In the genomic region with DNA sequence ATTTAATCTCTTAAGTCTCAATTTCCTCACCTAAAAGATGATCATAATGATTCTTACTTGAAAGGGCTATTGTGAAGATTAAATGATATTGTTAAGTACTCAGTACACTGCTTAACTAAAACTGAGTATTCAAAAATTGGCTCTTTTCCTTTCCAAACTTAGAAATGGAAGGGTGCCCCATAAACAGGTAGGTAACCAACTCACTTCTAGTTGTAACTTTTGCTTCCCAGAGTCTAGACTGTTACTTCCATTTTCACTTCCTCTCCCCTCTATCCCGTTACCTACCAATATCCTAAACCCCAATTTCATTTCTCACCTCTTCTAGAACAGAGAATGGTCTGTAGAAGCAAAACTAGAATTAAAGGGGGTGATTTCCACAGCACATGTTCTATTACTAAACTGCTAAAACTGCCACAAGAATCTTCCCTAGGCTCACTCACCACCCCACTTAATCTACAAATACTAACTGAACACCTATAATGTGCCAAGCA, we compare ENCODE assay signal across 1 cellular context.
A peak's percentile ranks its signal among the peaks of the same experiment; 100 is the strongest.
TF ChIP-seq lines count a peak whose summit lies in the region.

No MANE protein-coding gene starts in this region.

TF ChIP-seq in GM12878, 131 proteins besides CTCF, POLR2A, EP300 and RAD21 (continued from another document):
- TF ChIP-seq GATAD2B (conservative IDR thresholded peaks at IDR 0.05; ENCODE audit: low read depth) (no peak), ATF7 (IDR thresholded peaks at IDR 0.05; ENCODE audit: low read depth) (peak; percentile 55; the same call in 1 of the 2 replicates), RFX5 (IDR thresholded peaks at IDR 0.05; ENCODE audit: low read depth, low read length) (no peak), IKZF1 (conservative IDR thresholded peaks at IDR 0.05) (peak; percentile 89), CHD4 (IDR thresholded peaks at IDR 0.05) (no peak), SREBF2 (IDR thresholded peaks at IDR 0.05; ENCODE audit: low read length) (no peak), SPI1 (IDR thresholded peaks at IDR 0.05; ENCODE audit: borderline replicate concordance, insufficient read depth, low read depth, low read length) (peak; percentile 87), BHLHE40 (IDR thresholded peaks at IDR 0.05; ENCODE audit: borderline replicate concordance in 1 of 2, low read depth in 2 of 2, low read length in 1 of 2) (peak; percentile 3 to 39; a peak in 2 of 4 replicates), DPF2 (IDR thresholded peaks at IDR 0.05) (peak; percentile 47; the same call in 1 of the 2 replicates), STAT3 (IDR thresholded peaks at IDR 0.05; ENCODE audit: low read depth, low read length) (no peak), SMARCA5 (IDR thresholded peaks at IDR 0.05) (peak; percentile 9; the same call in 1 of the 2 replicates), NBN (IDR thresholded peaks at IDR 0.05) (peak; percentile 85), MTA2 (IDR thresholded peaks at IDR 0.05; ENCODE audit: low read depth) (peak; percentile 74), CBX5 (IDR thresholded peaks at IDR 0.05; ENCODE audit: low read depth) (no peak), BRCA1 (IDR thresholded peaks at IDR 0.05; ENCODE audit: low read depth, low read length) (no peak), CHD2 (IDR thresholded peaks at IDR 0.05; ENCODE audit: borderline replicate concordance, low read depth, low read length) (peak; percentile 36; the same call in 1 of the 2 replicates), EZH2 (IDR thresholded peaks at IDR 0.05; ENCODE audit: borderline replicate concordance, control insufficient read depth, low read depth, low read length) (no peak), ZNF217 (IDR thresholded peaks at IDR 0.05) (peak; percentile 56; the same call in 1 of the 2 replicates), STAT1 (conservative IDR thresholded peaks at IDR 0.05) (no peak), ETV6 (conservative IDR thresholded peaks at IDR 0.05 in 1 of 2, IDR thresholded peaks at IDR 0.05 in 1 of 2; ENCODE audit: borderline replicate concordance in 1 of 2, low read depth in 1 of 2) (peak in 1 of 2 experiments; percentile 91; a peak in 3 of 4 replicates), RAD51 (IDR thresholded peaks at IDR 0.05) (peak; percentile 40; the same call in 1 of the 2 replicates), KAT2A (conservative IDR thresholded peaks at IDR 0.05; ENCODE audit: control insufficient read depth, low read depth, low read length) (no peak), IKZF2 (IDR thresholded peaks at IDR 0.05) (peak; percentile 90 to 92), BMI1 (IDR thresholded peaks at IDR 0.05; ENCODE audit: borderline replicate concordance) (peak; percentile 29; the same call in 1 of the 2 replicates), RUNX3 (IDR thresholded peaks at IDR 0.05; ENCODE audit: low read length) (peak; percentile 13; the same call in 1 of the 2 replicates), NFIC (IDR thresholded peaks at IDR 0.05; ENCODE audit: low read depth, low read length) (0 out of 2 replicates have a peak, but pooled peaks have one; percentile 16), SUPT20H (IDR thresholded peaks at IDR 0.05; ENCODE audit: borderline replicate concordance, control insufficient read depth, low read depth, low read length) (no peak)
- TF ChIP-seq, protein P1, sequence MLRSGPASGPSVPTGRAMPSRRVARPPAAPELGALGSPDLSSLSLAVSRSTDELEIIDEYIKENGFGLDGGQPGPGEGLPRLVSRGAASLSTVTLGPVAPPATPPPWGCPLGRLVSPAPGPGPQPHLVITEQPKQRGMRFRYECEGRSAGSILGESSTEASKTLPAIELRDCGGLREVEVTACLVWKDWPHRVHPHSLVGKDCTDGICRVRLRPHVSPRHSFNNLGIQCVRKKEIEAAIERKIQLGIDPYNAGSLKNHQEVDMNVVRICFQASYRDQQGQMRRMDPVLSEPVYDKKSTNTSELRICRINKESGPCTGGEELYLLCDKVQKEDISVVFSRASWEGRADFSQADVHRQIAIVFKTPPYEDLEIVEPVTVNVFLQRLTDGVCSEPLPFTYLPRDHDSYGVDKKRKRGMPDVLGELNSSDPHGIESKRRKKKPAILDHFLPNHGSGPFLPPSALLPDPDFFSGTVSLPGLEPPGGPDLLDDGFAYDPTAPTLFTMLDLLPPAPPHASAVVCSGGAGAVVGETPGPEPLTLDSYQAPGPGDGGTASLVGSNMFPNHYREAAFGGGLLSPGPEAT (IDR thresholded peaks at IDR 0.05; ENCODE audit: low read depth), result peak; percentile 87
- TF ChIP-seq, protein P2, sequence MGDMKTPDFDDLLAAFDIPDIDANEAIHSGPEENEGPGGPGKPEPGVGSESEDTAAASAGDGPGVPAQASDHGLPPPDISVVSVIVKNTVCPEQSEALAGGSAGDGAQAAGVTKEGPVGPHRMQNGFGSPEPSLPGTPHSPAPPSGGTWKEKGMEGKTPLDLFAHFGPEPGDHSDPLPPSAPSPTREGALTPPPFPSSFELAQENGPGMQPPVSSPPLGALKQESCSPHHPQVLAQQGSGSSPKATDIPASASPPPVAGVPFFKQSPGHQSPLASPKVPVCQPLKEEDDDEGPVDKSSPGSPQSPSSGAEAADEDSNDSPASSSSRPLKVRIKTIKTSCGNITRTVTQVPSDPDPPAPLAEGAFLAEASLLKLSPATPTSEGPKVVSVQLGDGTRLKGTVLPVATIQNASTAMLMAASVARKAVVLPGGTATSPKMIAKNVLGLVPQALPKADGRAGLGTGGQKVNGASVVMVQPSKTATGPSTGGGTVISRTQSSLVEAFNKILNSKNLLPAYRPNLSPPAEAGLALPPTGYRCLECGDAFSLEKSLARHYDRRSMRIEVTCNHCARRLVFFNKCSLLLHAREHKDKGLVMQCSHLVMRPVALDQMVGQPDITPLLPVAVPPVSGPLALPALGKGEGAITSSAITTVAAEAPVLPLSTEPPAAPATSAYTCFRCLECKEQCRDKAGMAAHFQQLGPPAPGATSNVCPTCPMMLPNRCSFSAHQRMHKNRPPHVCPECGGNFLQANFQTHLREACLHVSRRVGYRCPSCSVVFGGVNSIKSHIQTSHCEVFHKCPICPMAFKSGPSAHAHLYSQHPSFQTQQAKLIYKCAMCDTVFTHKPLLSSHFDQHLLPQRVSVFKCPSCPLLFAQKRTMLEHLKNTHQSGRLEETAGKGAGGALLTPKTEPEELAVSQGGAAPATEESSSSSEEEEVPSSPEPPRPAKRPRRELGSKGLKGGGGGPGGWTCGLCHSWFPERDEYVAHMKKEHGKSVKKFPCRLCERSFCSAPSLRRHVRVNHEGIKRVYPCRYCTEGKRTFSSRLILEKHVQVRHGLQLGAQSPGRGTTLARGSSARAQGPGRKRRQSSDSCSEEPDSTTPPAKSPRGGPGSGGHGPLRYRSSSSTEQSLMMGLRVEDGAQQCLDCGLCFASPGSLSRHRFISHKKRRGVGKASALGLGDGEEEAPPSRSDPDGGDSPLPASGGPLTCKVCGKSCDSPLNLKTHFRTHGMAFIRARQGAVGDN (IDR thresholded peaks at IDR 0.05), result no peak
- TF ChIP-seq, protein P3, sequence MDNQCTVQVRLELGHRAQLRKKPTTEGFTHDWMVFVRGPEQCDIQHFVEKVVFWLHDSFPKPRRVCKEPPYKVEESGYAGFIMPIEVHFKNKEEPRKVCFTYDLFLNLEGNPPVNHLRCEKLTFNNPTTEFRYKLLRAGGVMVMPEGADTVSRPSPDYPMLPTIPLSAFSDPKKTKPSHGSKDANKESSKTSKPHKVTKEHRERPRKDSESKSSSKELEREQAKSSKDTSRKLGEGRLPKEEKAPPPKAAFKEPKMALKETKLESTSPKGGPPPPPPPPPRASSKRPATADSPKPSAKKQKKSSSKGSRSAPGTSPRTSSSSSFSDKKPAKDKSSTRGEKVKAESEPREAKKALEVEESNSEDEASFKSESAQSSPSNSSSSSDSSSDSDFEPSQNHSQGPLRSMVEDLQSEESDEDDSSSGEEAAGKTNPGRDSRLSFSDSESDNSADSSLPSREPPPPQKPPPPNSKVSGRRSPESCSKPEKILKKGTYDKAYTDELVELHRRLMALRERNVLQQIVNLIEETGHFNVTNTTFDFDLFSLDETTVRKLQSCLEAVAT (IDR thresholded peaks at IDR 0.05), result no peak
- TF ChIP-seq, protein P4, sequence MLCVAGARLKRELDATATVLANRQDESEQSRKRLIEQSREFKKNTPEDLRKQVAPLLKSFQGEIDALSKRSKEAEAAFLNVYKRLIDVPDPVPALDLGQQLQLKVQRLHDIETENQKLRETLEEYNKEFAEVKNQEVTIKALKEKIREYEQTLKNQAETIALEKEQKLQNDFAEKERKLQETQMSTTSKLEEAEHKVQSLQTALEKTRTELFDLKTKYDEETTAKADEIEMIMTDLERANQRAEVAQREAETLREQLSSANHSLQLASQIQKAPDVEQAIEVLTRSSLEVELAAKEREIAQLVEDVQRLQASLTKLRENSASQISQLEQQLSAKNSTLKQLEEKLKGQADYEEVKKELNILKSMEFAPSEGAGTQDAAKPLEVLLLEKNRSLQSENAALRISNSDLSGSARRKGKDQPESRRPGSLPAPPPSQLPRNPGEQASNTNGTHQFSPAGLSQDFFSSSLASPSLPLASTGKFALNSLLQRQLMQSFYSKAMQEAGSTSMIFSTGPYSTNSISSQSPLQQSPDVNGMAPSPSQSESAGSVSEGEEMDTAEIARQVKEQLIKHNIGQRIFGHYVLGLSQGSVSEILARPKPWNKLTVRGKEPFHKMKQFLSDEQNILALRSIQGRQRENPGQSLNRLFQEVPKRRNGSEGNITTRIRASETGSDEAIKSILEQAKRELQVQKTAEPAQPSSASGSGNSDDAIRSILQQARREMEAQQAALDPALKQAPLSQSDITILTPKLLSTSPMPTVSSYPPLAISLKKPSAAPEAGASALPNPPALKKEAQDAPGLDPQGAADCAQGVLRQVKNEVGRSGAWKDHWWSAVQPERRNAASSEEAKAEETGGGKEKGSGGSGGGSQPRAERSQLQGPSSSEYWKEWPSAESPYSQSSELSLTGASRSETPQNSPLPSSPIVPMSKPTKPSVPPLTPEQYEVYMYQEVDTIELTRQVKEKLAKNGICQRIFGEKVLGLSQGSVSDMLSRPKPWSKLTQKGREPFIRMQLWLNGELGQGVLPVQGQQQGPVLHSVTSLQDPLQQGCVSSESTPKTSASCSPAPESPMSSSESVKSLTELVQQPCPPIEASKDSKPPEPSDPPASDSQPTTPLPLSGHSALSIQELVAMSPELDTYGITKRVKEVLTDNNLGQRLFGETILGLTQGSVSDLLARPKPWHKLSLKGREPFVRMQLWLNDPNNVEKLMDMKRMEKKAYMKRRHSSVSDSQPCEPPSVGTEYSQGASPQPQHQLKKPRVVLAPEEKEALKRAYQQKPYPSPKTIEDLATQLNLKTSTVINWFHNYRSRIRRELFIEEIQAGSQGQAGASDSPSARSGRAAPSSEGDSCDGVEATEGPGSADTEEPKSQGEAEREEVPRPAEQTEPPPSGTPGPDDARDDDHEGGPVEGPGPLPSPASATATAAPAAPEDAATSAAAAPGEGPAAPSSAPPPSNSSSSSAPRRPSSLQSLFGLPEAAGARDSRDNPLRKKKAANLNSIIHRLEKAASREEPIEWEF (IDR thresholded peaks at IDR 0.05; ENCODE audit: insufficient replicate concordance, low read depth, low read length), result peak; percentile 40
- TF ChIP-seq, protein P5, sequence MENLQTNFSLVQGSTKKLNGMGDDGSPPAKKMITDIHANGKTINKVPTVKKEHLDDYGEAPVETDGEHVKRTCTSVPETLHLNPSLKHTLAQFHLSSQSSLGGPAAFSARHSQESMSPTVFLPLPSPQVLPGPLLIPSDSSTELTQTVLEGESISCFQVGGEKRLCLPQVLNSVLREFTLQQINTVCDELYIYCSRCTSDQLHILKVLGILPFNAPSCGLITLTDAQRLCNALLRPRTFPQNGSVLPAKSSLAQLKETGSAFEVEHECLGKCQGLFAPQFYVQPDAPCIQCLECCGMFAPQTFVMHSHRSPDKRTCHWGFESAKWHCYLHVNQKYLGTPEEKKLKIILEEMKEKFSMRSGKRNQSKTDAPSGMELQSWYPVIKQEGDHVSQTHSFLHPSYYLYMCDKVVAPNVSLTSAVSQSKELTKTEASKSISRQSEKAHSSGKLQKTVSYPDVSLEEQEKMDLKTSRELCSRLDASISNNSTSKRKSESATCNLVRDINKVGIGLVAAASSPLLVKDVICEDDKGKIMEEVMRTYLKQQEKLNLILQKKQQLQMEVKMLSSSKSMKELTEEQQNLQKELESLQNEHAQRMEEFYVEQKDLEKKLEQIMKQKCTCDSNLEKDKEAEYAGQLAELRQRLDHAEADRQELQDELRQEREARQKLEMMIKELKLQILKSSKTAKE (IDR thresholded peaks at IDR 0.05; ENCODE audit: low read depth, poor library complexity, severe bottlenecking), result peak; percentile 64
